Comparison of ENCODE assay signal across 8 cellular contexts in the genomic region with DNA sequence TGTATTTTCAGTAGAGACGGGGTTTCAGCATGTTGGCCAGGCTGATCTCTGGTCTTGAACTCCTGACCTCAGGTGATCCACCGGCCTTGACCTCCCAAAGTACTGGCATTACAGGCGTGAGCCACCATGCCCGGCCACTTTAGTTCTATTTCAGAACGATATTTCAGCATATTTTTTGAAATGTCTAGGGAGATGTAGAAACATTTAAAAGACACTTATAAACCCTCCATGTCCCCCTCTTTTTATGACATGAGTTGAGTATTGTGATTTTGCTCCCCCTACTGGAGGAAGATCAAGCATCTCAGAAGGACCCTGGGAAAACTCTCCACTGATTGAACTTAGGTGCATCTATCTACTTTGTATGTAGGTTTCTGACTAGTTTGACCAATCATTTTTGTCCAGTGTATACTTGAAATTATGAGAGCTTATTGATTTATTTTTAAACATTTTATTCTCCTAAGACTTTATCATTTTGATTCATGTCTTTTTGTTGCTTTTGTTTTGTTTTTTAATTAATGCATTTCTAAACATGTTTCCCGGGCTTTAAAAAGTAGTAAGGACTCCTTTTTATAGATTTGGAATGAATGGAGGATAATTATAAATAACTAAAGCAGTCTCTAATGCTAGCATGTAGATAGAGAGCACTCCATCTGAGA.
A peak's percentile ranks its signal among the peaks of the same experiment; 100 is the strongest.
DNase-seq lines count a peak whose midpoint lies in the region; ATAC-seq and TF ChIP-seq lines count a peak whose summit lies in the region.

No MANE protein-coding gene starts in this region.

- in situ Hi-C loops in brain microvascular endothelial cell (cut with HindIII; ENCODE audit: low pct_ligation_motif_present, low sequenced_read_pairs) = no loop called here

- no peak for ATAC-seq in HG02571 (IDR thresholded peaks at IDR 0.05; ENCODE audit: unreplicated experiment)

- no peak overlapping the region for H3K27ac ChIP-seq in brain microvascular endothelial cell

- no peak overlapping the region for H3K4me3 Mint-ChIP-seq in activated CD4-positive, alpha-beta T cell treated with anti-CD3 and anti-CD28 coated beads, Interleukin-2, amount 10 ng/mL, durations not matched to agents 7 days and 5 days
- no peak overlapping the region for H3K4me3 Mint-ChIP-seq in type B pancreatic cell

- peak; percentile 29 for DNase-seq in activated CD4-positive, alpha-beta T cell treated with anti-CD3 and anti-CD28 coated beads, Interleukin-2, amount 10 ng/mL, durations not matched to agents 7 days and 5 days
- no peak for DNase-seq in activated CD4-positive, alpha-beta T cell treated with anti-CD3 and anti-CD28 coated beads, Interleukin-2, amount 50 U/mL, for 48 hours
- DNase-seq in H7 (peak; percentile 19), NCI-H345 treated with DMSO at 0.1 percent for 48 hours (lab: John Stamatoyannopoulos, UW; ENCODE audit: unreplicated experiment) (peak; percentile 29), brain microvascular endothelial cell (peak; percentile 15), kidney tubule cell (ENCODE audit: low spot score) (peak; percentile 43), type B pancreatic cell (ENCODE audit: extremely low spot score, unreplicated experiment) (no peak)

- H3K27ac Mint-ChIP-seq in activated CD4-positive, alpha-beta T cell treated with anti-CD3 and anti-CD28 coated beads, Interleukin-2, amount 10 ng/mL, durations not matched to agents 7 days and 5 days = no peak overlapping the region
- no peak overlapping the region for H3K27ac Mint-ChIP-seq in type B pancreatic cell

- H3K36me3 ChIP-seq in H7 (replicated peaks; ENCODE audit: control insufficient read depth, insufficient read depth, low read length) = 0 out of 2 replicates have a peak, but pooled peaks cover 2% of the 10 kb centered on the region
- H3K36me3 ChIP-seq in brain microvascular endothelial cell (replicated peaks) = peaks cover 17% of the 10 kb centered on the region

- H3K27me3 Mint-ChIP-seq in activated CD4-positive, alpha-beta T cell treated with anti-CD3 and anti-CD28 coated beads, Interleukin-2, amount 10 ng/mL, durations not matched to agents 7 days and 5 days = no peaks in the 10 kb centered on the region
- no peaks in the 10 kb centered on the region for H3K27me3 Mint-ChIP-seq in type B pancreatic cell

- CTCF ChIA-PET in activated CD4-positive, alpha-beta T cell treated with anti-CD3 and anti-CD28 coated beads, Interleukin-2, amount 10 ng/mL, durations not matched to agents 7 days and 5 days (lab: Charles Lee) = no interaction called here

- H3K4me3 ChIP-seq in H7 (ENCODE audit: insufficient read depth, low read depth, low read length) (no peak overlapping the region), brain microvascular endothelial cell (ENCODE audit: low read depth, low read length) (no peak overlapping the region)

- H3K27me3 ChIP-seq in H7 (ENCODE audit: control insufficient read depth, insufficient read depth, low read length) = no peaks in the 10 kb centered on the region
- no peaks in the 10 kb centered on the region for H3K27me3 ChIP-seq in brain microvascular endothelial cell (replicated peaks)

- peaks cover 12% of the 10 kb centered on the region for H3K36me3 Mint-ChIP-seq in activated CD4-positive, alpha-beta T cell treated with anti-CD3 and anti-CD28 coated beads, Interleukin-2, amount 10 ng/mL, durations not matched to agents 7 days and 5 days (ENCODE audit: low read depth)
- peaks cover 17% of the 10 kb centered on the region for H3K36me3 Mint-ChIP-seq in type B pancreatic cell

- no peaks in the 10 kb centered on the region for H3K9me3 Mint-ChIP-seq in activated CD4-positive, alpha-beta T cell treated with anti-CD3 and anti-CD28 coated beads, Interleukin-2, amount 10 ng/mL, durations not matched to agents 7 days and 5 days
- H3K9me3 Mint-ChIP-seq in type B pancreatic cell = no peaks in the 10 kb centered on the region

- POLR2A ChIA-PET in activated CD4-positive, alpha-beta T cell treated with anti-CD3 and anti-CD28 coated beads, Interleukin-2, amount 10 ng/mL, durations not matched to agents 7 days and 5 days (lab: Charles Lee) = no interaction called here

- peaks cover 3% of the 10 kb centered on the region for H3K4me1 Mint-ChIP-seq in activated CD4-positive, alpha-beta T cell treated with anti-CD3 and anti-CD28 coated beads, Interleukin-2, amount 10 ng/mL, durations not matched to agents 7 days and 5 days
- H3K4me1 Mint-ChIP-seq in type B pancreatic cell (ENCODE audit: unreplicated experiment) = peaks cover 4% of the 10 kb centered on the region

- TF ChIP-seq CTCF in brain microvascular endothelial cell (IDR thresholded peaks at IDR 0.05; ENCODE audit: low read depth, low read length, missing control alignments) (peak; percentile 72), type B pancreatic cell (conservative IDR thresholded peaks at IDR 0.05) (peak; percentile 85)

Comparison
In these comparisons a context has a peak if more than half of its experiments do, and no peak if none do; other contexts are left out.
1. DNase-seq: peak in activated CD4-positive, alpha-beta T cell treated with anti-CD3 and anti-CD28 coated beads, Interleukin-2, amount 10 ng/mL, durations not matched to agents 7 days and 5 days (single experiment), H7 (single experiment), NCI-H345 treated with DMSO at 0.1 percent for 48 hours (single experiment), brain microvascular endothelial cell (single experiment) and kidney tubule cell (single experiment); none in activated CD4-positive, alpha-beta T cell treated with anti-CD3 and anti-CD28 coated beads, Interleukin-2, amount 50 U/mL, for 48 hours (0 of 2) and type B pancreatic cell (single experiment).